ENCODE assay signal across 9 cellular contexts in the genomic region with DNA sequence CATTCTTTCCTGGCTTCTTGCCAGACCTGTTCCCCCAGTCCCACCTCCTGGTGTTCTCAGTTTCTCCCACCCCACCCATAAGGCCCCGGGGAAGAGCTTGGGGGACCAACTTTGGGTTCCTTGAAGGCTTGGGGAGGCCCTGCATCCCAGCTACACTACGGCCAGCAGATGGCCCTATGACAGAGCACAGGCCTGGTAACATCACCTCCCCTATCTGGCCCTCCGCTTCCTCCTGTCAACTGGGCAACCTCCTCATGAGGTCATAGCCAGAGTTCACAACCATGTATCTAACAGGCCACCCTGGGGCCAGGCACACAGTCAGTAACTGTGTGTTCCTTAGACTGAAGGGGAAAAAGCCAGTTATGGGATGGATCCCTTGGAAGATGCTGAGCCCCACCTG. TPM values are rescaled to one million over a fixed set of nuclear protein-coding genes. Genes with fewer than 3 reads are reported as not detected.
DNase-seq lines count a peak whose midpoint lies in the region; ATAC-seq and TF ChIP-seq lines count a peak whose summit lies in the region.
"Had no signal": no experiment of that assay in that cellular context is flagged by ENCODE, and none has a peak within 500 bp of the region (broad histone marks: within the 10 kb centered on the region; RNA-seq: fewer than 3 reads in every experiment).

No MANE protein-coding gene starts in this region.

- no peaks in the 10 kb centered on the region; the same call in 1 of the 2 replicates for H3K27me3 ChIP-seq in GM06990 (replicated peaks; ENCODE audit: control insufficient read depth, insufficient read depth, low read length)

- peak; percentile 39 for TF ChIP-seq CTCF in GM06990 (IDR thresholded peaks at IDR 0.05; ENCODE audit: insufficient read depth, low read length, poor library complexity, severe bottlenecking)

- no peak overlapping the region for H3K4me3 ChIP-seq in GM06990 (replicated peaks; ENCODE audit: low read depth, low read length)

- ATAC-seq in left lobe of liver, result peak; percentile 60
- no peak for ATAC-seq in GM19397 (IDR thresholded peaks at IDR 0.05; ENCODE audit: unreplicated experiment)

- no peaks in the 10 kb centered on the region for H3K36me3 ChIP-seq in GM06990 (ENCODE audit: control insufficient read depth, insufficient read depth, low read length)

- no peak for DNase-seq in GM06990 (ENCODE audit: extremely low read depth, insufficient read length)
- peak; percentile 39 for DNase-seq in M059J (ENCODE audit: low read depth)
- peak; percentile 55 for DNase-seq in amniotic epithelial cell (ENCODE audit: low read depth)
- peak; percentile 74 for DNase-seq in left lobe of liver (ENCODE audit: low spot score)
- no peak for DNase-seq in OCI-M2 (lab: John Stamatoyannopoulos, UW; ENCODE audit: unreplicated experiment)
- DNase-seq in GOT3 (lab: John Stamatoyannopoulos, UW), result no peak
- no peak for DNase-seq in activated naive CD4-positive, alpha-beta T cell treated with Interleukin-2 at 50 U/mL for 16 hours
- DNase-seq: activated effector memory CD4-positive, alpha-beta T cell treated with Interleukin-2 at 50 U/mL for 16 hours had no signal

RNA-seq across cellular contexts. Expression of gene MYO15A, which starts 31.4 kb away (rescaled TPM):
- not detected in 2 replicates for total RNA-seq in M059J (2014; rRNA removed; shearing (Covaris generic))
- total RNA-seq in left lobe of liver, result 6.0 TPM

RNA-seq across cellular contexts. Expression of gene ALKBH5, which starts 43.7 kb away (rescaled TPM):
- 94.3 and 141 TPM in 2 replicates for total RNA-seq in M059J (2014; rRNA removed; shearing (Covaris generic))
- total RNA-seq in left lobe of liver, result 69.2 TPM

RNA-seq across cellular contexts. Expression of gene DRG2, which starts 52.2 kb away (rescaled TPM):
- 40.6 and 41.3 TPM in 2 replicates for total RNA-seq in M059J (2014; rRNA removed; shearing (Covaris generic))
- 13.0 TPM for total RNA-seq in left lobe of liver

Comparison
In these comparisons a context has a peak if more than half of its experiments do, and no peak if none do; other contexts are left out.
1. DNase-seq: peak in M059J (single experiment), amniotic epithelial cell (single experiment) and left lobe of liver (single experiment); none in GM06990 (single experiment), OCI-M2 (single experiment), GOT3 (single experiment) and activated naive CD4-positive, alpha-beta T cell treated with Interleukin-2 at 50 U/mL for 16 hours (single experiment).